In genomic region chr12:123091230-123091629, GRCh38 we compare ENCODE assay signal across 24 cellular contexts.
"Had no signal": no experiment of that assay in that cellular context is flagged by ENCODE, and none has a peak within 500 bp of the region (broad histone marks: within the 10 kb centered on the region; RNA-seq: fewer than 3 reads in every experiment).

No MANE protein-coding gene starts in this region.

- H3K27ac Mint-ChIP-seq: activated CD4-positive, alpha-beta memory T cell treated with anti-CD3 and anti-CD28 coated beads, Interleukin-2, amount 10 ng/mL, durations not matched to agents 7 days and 5 days; activated naive CD4-positive, alpha-beta T cell treated with anti-CD3 and anti-CD28 coated beads, Interleukin-2, amount 10 ng/mL, durations not matched to agents 7 days and 5 days; activated T-cell treated with anti-CD3 and anti-CD28 coated beads, Interleukin-2, amount 50 U/mL, for 72 hours; T-helper 2 cell treated with Interferon-gamma antibody and Interleukin-4, amounts not matched to agents 5 μg/mL and 100 μg/mL, for 36 hours had no signal

- ATAC-seq: activated T-cell treated with anti-CD3 and anti-CD28 coated beads, Interleukin-2, amount 50 U/mL, for 72 hours; body of pancreas; gastroesophageal sphincter; heart left ventricle; lower lobe of right lung; naive thymus-derived CD8-positive, alpha-beta T cell; stimulated activated naive CD8-positive, alpha-beta T cell treated with anti-CD3 and anti-CD28 coated beads, Interleukin-15, Interleukin-2, amounts not matched to agents 100 U/mL and 50 U/mL, for 24 hours; T-cell had no signal

- H3K36me3 ChIP-seq: cardiac muscle cell, gastroesophageal sphincter, heart left ventricle, lower lobe of right lung, sigmoid colon, thyroid gland had no signal

- H3K9me3 ChIP-seq: body of pancreas, gastroesophageal sphincter, lower lobe of right lung, sigmoid colon, thyroid gland had no signal

- H3K27me3 Mint-ChIP-seq: activated naive CD4-positive, alpha-beta T cell treated with anti-CD3 and anti-CD28 coated beads, Interleukin-2, amount 10 ng/mL, durations not matched to agents 7 days and 5 days; naive thymus-derived CD8-positive, alpha-beta T cell; T-cell had no signal

- H3K4me2 ChIP-seq: smooth muscle cell had no signal

- DNase-seq: activated CD4-positive, alpha-beta memory T cell treated with anti-CD3 and anti-CD28 coated beads, Interleukin-2, amount 10 ng/mL, durations not matched to agents 7 days and 5 days; activated CD4-positive, alpha-beta T cell treated with anti-CD3 and anti-CD28 coated beads for 48 hours; activated effector memory CD4-positive, alpha-beta T cell treated with Interleukin-2 at 50 U/mL for 16 hours; activated naive CD4-positive, alpha-beta T cell treated with anti-CD3 and anti-CD28 coated beads, Interleukin-2, amount 10 ng/mL, durations not matched to agents 7 days and 5 days; activated T-cell treated with anti-CD3 and anti-CD28 coated beads, Interleukin-2, amount 50 U/mL, for 72 hours; body of pancreas; cortex of kidney; endodermal cell; heart left ventricle; lower lobe of right lung; naive thymus-derived CD8-positive, alpha-beta T cell; retina; sigmoid colon; stimulated activated CD4-positive, alpha-beta T cell treated with anti-CD3 and anti-CD28 coated beads, Interleukin-2, amount 100 ng/mL, for 48 hours; stimulated activated naive CD8-positive, alpha-beta T cell treated with anti-CD3 and anti-CD28 coated beads, Interleukin-15, Interleukin-2, amounts not matched to agents 100 U/mL and 50 U/mL, for 24 hours; substantia nigra; T-cell; thyroid gland had no signal

- FAIRE-seq: keratinocyte, TTC549 had no signal

- H3K9me3 Mint-ChIP-seq: activated CD4-positive, alpha-beta memory T cell treated with anti-CD3 and anti-CD28 coated beads, Interleukin-2, amount 10 ng/mL, durations not matched to agents 7 days and 5 days; activated naive CD4-positive, alpha-beta T cell treated with anti-CD3 and anti-CD28 coated beads, Interleukin-2, amount 10 ng/mL, durations not matched to agents 7 days and 5 days; activated T-cell treated with anti-CD3 and anti-CD28 coated beads, Interleukin-2, amount 50 U/mL, for 72 hours; endodermal cell; naive thymus-derived CD8-positive, alpha-beta T cell; T-cell; T-helper 2 cell treated with Interferon-gamma antibody and Interleukin-4, amounts not matched to agents 5 μg/mL and 100 μg/mL, for 36 hours had no signal

- H3K4me3 Mint-ChIP-seq: activated CD4-positive, alpha-beta memory T cell treated with anti-CD3 and anti-CD28 coated beads, Interleukin-2, amount 10 ng/mL, durations not matched to agents 7 days and 5 days; activated naive CD4-positive, alpha-beta T cell treated with anti-CD3 and anti-CD28 coated beads, Interleukin-2, amount 10 ng/mL, durations not matched to agents 7 days and 5 days; activated T-cell treated with anti-CD3 and anti-CD28 coated beads, Interleukin-2, amount 50 U/mL, for 72 hours; endodermal cell; naive thymus-derived CD8-positive, alpha-beta T cell; T-cell; T-helper 2 cell treated with Interferon-gamma antibody and Interleukin-4, amounts not matched to agents 5 μg/mL and 100 μg/mL, for 36 hours had no signal

- H3K4me3 ChIP-seq: body of pancreas, cardiac muscle cell, gastroesophageal sphincter, heart left ventricle, lower lobe of right lung, sigmoid colon, smooth muscle cell, thyroid gland had no signal

- H3K27ac ChIP-seq: body of pancreas, cardiac muscle cell, lower lobe of right lung, sigmoid colon, thyroid gland had no signal

- H3K27me3 ChIP-seq: body of pancreas, cardiac muscle cell, gastroesophageal sphincter, heart left ventricle, sigmoid colon, thyroid gland had no signal
